8 cellular contexts compared by ENCODE assay signal in genomic region chr5:177311723-177312648, GRCh38. TPM values are rescaled to one million over a fixed set of nuclear protein-coding genes. Genes with fewer than 3 reads are reported as not detected.
DNase-seq lines count a peak whose midpoint lies in the region; ATAC-seq and TF ChIP-seq lines count a peak whose summit lies in the region.

TSS of gene MXD3 (minus strand) at chr5:177311898. CDS start at chr5:177311830, 68 bp downstream.

- DNase-seq in C1 segment of cervical spinal cord (lab: John Stamatoyannopoulos, UW) (peak in 13 of 14 donors; percentile 17 to 86 (median 74)), NCI-H524 treated with DMSO at 0.1 percent for 48 hours (lab: John Stamatoyannopoulos, UW) (peak; percentile 79), chondrocyte (ENCODE audit: low spot score) (peak; percentile 99), left lobe of liver (ENCODE audit: low spot score) (peak; percentile 96)
- peak; percentile 99 for DNase-seq in activated CD4-positive, alpha-beta T cell treated with anti-CD3 and anti-CD28 coated beads for 36 hours
- DNase-seq in stimulated activated CD4-positive, alpha-beta T cell treated with anti-CD3 and anti-CD28 coated beads, Interleukin-1b, Interleukin-23, amount 100 ng/mL, for 48 hours = peak; percentile 98

- no peaks in the 10 kb centered on the region for H3K27me3 Mint-ChIP-seq in activated CD4-positive, alpha-beta T cell treated with anti-CD3 and anti-CD28 coated beads for 36 hours
- no peaks in the 10 kb centered on the region for H3K27me3 Mint-ChIP-seq in chondrocyte (ENCODE audit: low read depth)

- TF ChIP-seq CTCF in chondrocyte (IDR thresholded peaks at IDR 0.05) = no peak

- intact Hi-C loops in activated CD4-positive, alpha-beta T cell treated with anti-CD3 and anti-CD28 coated beads for 36 hours (cut with DNase I, micrococcal nuclease) = loop anchor here (1.0 to 10.0 kb wide), 16 partner anchors 9 to 775 kb away; partner anchors contain the start of genes GRK6 (in 2 of the 2), LMAN2 (in 2 of the 2), PDLIM7 (in 2 of the 2) and FGFR4 (in 1 of the 2)

- no peaks in the 10 kb centered on the region for H3K9me3 Mint-ChIP-seq in activated CD4-positive, alpha-beta T cell treated with anti-CD3 and anti-CD28 coated beads for 36 hours (ENCODE audit: low read depth)
- no peaks in the 10 kb centered on the region for H3K9me3 Mint-ChIP-seq in chondrocyte (ENCODE audit: low read depth)

- POLR2A ChIA-PET in activated CD4-positive, alpha-beta T cell treated with anti-CD3 and anti-CD28 coated beads for 36 hours (lab: Charles Lee) = interaction anchor here (0.7 to 1.6 kb wide), 6 partner anchors 77 to 197 kb away, joined by 3 to 7 read pairs (median 4); partner anchors contain the start of gene GRK6

- peak within 1 kb of the TSS; percentile 85 for H3K4me3 Mint-ChIP-seq in activated CD4-positive, alpha-beta T cell treated with anti-CD3 and anti-CD28 coated beads for 36 hours
- peak within 1 kb of the TSS; percentile 74 for H3K4me3 Mint-ChIP-seq in chondrocyte (ENCODE audit: unreplicated experiment)

- peaks cover 28% of the 10 kb centered on the region for H3K4me1 Mint-ChIP-seq in activated CD4-positive, alpha-beta T cell treated with anti-CD3 and anti-CD28 coated beads for 36 hours
- H3K4me1 Mint-ChIP-seq in chondrocyte (ENCODE audit: low read depth) = peaks cover 23% of the 10 kb centered on the region

- H3K36me3 Mint-ChIP-seq in activated CD4-positive, alpha-beta T cell treated with anti-CD3 and anti-CD28 coated beads for 36 hours (ENCODE audit: low read depth) = peaks cover 9% of the 10 kb centered on the region
- H3K36me3 Mint-ChIP-seq in chondrocyte (ENCODE audit: low read depth) = no peaks in the 10 kb centered on the region

- peak within 1 kb of the TSS; percentile 84 for H3K27ac Mint-ChIP-seq in activated CD4-positive, alpha-beta T cell treated with anti-CD3 and anti-CD28 coated beads for 36 hours
- H3K27ac Mint-ChIP-seq in chondrocyte (ENCODE audit: unreplicated experiment) = peak within 1 kb of the TSS; percentile 73

- ATAC-seq in GM19328 (IDR thresholded peaks at IDR 0.05; ENCODE audit: unreplicated experiment) = peak; percentile 68
- ATAC-seq in HG03460 (IDR thresholded peaks at IDR 0.05; ENCODE audit: unreplicated experiment) = peak; percentile 69
- peak; percentile 88 for ATAC-seq in activated CD4-positive, alpha-beta T cell treated with anti-CD3 and anti-CD28 coated beads for 36 hours
- peak; percentile 87 for ATAC-seq in left lobe of liver

- CTCF ChIA-PET in activated CD4-positive, alpha-beta T cell treated with anti-CD3 and anti-CD28 coated beads for 36 hours (lab: Charles Lee) = interaction anchor here (0.6 to 4.9 kb wide), 18 partner anchors 11 to 183 kb away, joined by 3 to 47 read pairs (median 3); no protein-coding TSS in a partner anchor

RNA-seq across cellular contexts. Expression of gene MXD3, which starts in this region (rescaled TPM):
- 10 to 100 TPM; 21.3 to 27.2 TPM for total RNA-seq in activated CD4-positive, alpha-beta T cell treated with anti-CD3 and anti-CD28 coated beads for 36 hours
- total RNA-seq in chondrocyte (6.5 to 9.4 TPM (median 8.4 TPM) in 3 replicates), left lobe of liver (9.4 TPM)

Comparison
In these comparisons a context has a peak if more than half of its experiments do, and no peak if none do; other contexts are left out.
1. Peak in every context shown above with its lines: DNase-seq and ATAC-seq.